Comparison of ENCODE assay signal across 8 cellular contexts in the genomic region with DNA sequence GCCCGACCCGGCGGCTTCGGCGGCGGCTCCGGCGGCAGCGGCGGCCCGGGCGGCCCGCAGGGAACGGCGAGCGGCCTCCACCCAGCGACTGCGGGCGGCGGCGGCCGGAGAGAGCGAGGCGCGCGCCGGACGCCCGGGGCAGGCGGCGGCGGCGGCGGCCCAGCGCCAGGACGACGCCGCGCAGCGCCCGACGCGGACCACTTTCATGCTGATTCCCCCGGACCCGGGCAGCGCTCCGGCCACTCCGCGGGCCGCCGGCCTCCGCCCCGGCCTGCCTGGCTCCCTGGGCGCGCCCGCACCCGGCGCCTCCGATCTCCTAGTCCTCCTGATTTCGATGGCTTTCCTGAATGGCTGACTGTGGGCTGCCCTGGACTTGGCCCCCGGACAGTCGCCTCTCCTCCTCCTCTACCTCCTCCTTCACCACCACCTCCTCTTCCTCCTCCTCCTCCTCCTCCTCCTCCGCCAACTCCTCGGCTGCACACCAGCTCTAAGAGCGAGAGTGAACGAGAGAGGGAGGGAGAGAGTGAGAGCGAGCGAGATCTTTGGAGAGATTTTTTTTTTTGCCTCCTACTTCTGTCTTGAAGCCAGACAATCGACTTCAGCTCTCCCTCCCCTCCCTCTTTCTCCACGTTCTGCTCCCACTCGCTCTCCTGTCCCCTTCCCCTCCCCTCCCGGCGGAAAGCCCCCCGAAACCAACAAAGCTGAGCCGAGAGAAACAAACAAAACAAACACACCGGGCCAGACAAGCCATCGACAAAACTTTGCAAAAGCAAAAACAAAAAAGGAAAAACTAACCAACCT. TPM values are rescaled to one million over a fixed set of nuclear protein-coding genes. Genes with fewer than 3 reads are reported as not detected.
A peak's percentile ranks its signal among the peaks of the same experiment; 100 is the strongest.
DNase-seq lines count a peak whose midpoint lies in the region; TF ChIP-seq lines count a peak whose summit lies in the region.

No MANE protein-coding gene starts in this region.

- peak overlapping the region; percentile 100 for H3K4me3 Mint-ChIP-seq in HFFc6
- peak overlapping the region; percentile 54 for H3K4me3 Mint-ChIP-seq in activated naive CD8-positive, alpha-beta T cell treated with anti-CD3 and anti-CD28 coated beads for 36 hours

- H3K36me3 ChIP-seq in iPS-15b (ENCODE audit: control insufficient read depth, insufficient read depth, low read length) (no peaks in the 10 kb centered on the region), spleen (peaks cover 0 to 30% (median 8%) of the 10 kb centered on the region in 6 donors)

- H3K27me3 Mint-ChIP-seq in HFFc6 (ENCODE audit: insufficient read depth) = peaks cover 31% of the 10 kb centered on the region
- H3K27me3 Mint-ChIP-seq in activated naive CD8-positive, alpha-beta T cell treated with anti-CD3 and anti-CD28 coated beads for 36 hours = peaks cover 93% of the 10 kb centered on the region

- WGBS in spleen, 5 donors = 3 to 9% (median 4%) methylated on average over 28 to 77 of the region's 77 CpGs

- H3K4me1 ChIP-seq in iPS-15b (ENCODE audit: control insufficient read depth, insufficient read depth, low read length) (peaks cover 23% of the 10 kb centered on the region), spleen (peaks cover 0 to 37% (median 2%) of the 10 kb centered on the region in 6 donors)

- H3K9ac ChIP-seq in iPS-15b (ENCODE audit: low read depth, low read length) = no peak overlapping the region

- H3K27ac Mint-ChIP-seq in HFFc6 = peak overlapping the region; percentile 99
- no peak overlapping the region for H3K27ac Mint-ChIP-seq in activated naive CD8-positive, alpha-beta T cell treated with anti-CD3 and anti-CD28 coated beads for 36 hours

- H3K4me3 ChIP-seq in iPS-15b (ENCODE audit: low read depth, low read length) (peak overlapping the region; percentile 31), spleen (peak overlapping the region; percentile 28 to 80 (median 56))

- intact Hi-C loops in spleen (cut with DNase I; ENCODE audit: low total_unique reads) (no loop called here), posterior vena cava (cut with DNase I) (loop anchor here (5.0 to 10.0 kb wide), 2 partner anchors 857 to 1004 kb away; no protein-coding TSS in a partner anchor)

- H3K9me3 ChIP-seq in iPS-15b (ENCODE audit: control insufficient read depth, insufficient read depth, low read length) (no peaks in the 10 kb centered on the region), spleen (peaks cover 0 to 21% (median 0%) of the 10 kb centered on the region in 8 donors)

- peaks cover 19% of the 10 kb centered on the region for H3K4me1 Mint-ChIP-seq in HFFc6 (ENCODE audit: low read depth)
- peaks cover 13% of the 10 kb centered on the region for H3K4me1 Mint-ChIP-seq in activated naive CD8-positive, alpha-beta T cell treated with anti-CD3 and anti-CD28 coated beads for 36 hours

- DNase-seq in HFFc6 (peak; percentile 43), spleen (no peak), NCI-H1105 treated with DMSO at 0.1 percent for 48 hours (lab: John Stamatoyannopoulos, UW) (no peak), posterior vena cava (ENCODE audit: low spot score) (no peak)
- DNase-seq in activated naive CD8-positive, alpha-beta T cell treated with anti-CD3 and anti-CD28 coated beads for 36 hours = no peak
- no peak for DNase-seq in stimulated activated CD4-positive, alpha-beta T cell treated with anti-CD3 and anti-CD28 coated beads, Interleukin-12 subunit alpha, Interleukin-12 subunit beta, amount 100 ng/mL, for 4 hours

- no peak for TF ChIP-seq POLR2A in spleen (IDR thresholded peaks at IDR 0.05)

- H3K27me3 ChIP-seq in iPS-15b (ENCODE audit: control insufficient read depth, insufficient read depth, low read length) (peaks cover 91% of the 10 kb centered on the region), spleen (replicated peaks in 1 of 7) (peaks cover 0 to 99% (median 38%) of the 10 kb centered on the region in 7 donors)

- H3K27ac ChIP-seq in C4-2B (peak overlapping the region; percentile 99), spleen (peak overlapping the region; percentile 72 to 93 (median 90))

- H3K9me3 Mint-ChIP-seq in HFFc6 = peaks cover 17% of the 10 kb centered on the region
- H3K9me3 Mint-ChIP-seq in activated naive CD8-positive, alpha-beta T cell treated with anti-CD3 and anti-CD28 coated beads for 36 hours = peaks cover 4% of the 10 kb centered on the region

- peaks cover 69% of the 10 kb centered on the region for H3K36me3 Mint-ChIP-seq in HFFc6 (ENCODE audit: low read depth)
- peaks cover 2% of the 10 kb centered on the region for H3K36me3 Mint-ChIP-seq in activated naive CD8-positive, alpha-beta T cell treated with anti-CD3 and anti-CD28 coated beads for 36 hours

- TF ChIP-seq CTCF in C4-2B (conservative IDR thresholded peaks at IDR 0.05) = 0 out of 2 replicates have a peak, but pooled peaks have one; percentile 4
- TF ChIP-seq CTCF in HFFc6 (IDR thresholded peaks at IDR 0.05) = no peak
- no peak for TF ChIP-seq CTCF in spleen (IDR thresholded peaks at IDR 0.05 in 8 of 11, conservative IDR thresholded peaks at IDR 0.05 in 3 of 11)

RNA-seq across cellular contexts. Expression of a gene that starts 0.8 kb away (rescaled TPM):
- total RNA-seq in HFFc6 (2021; fragmentation: NEBNext Ultra II Directional; extraction: Animal tissue kit (Norgen Biotek cat#: 25700)) = 100 to 1,000 TPM; 120 to 168 (median 142) TPM
- not detected for total RNA-seq in activated naive CD8-positive, alpha-beta T cell treated with anti-CD3 and anti-CD28 coated beads for 36 hours
- total RNA-seq in spleen = 100 to 1,000 TPM in 6 of 7 donors, 10 to 100 TPM in 1; 87.1 to 256 (median 121) TPM
- polyA plus RNA-seq in spleen = 10 to 100 TPM; 18.6 to 39.4 (median 23.7) TPM
- total RNA-seq in posterior vena cava = 100 to 1,000 TPM; 208 to 213 TPM

Comparison
In these comparisons a context has a peak if more than half of its experiments do, and no peak if none do; other contexts are left out.
1. RNA of a gene that starts 0.8 kb away (total RNA-seq): 208 to 213 TPM in posterior vena cava, 120 to 168 TPM in HFFc6 and 87.1 to 256 TPM in spleen; not detected in activated naive CD8-positive, alpha-beta T cell treated with anti-CD3 and anti-CD28 coated beads for 36 hours; every median in the first group is over 10 times any median in the second.